In the genomic region with DNA sequence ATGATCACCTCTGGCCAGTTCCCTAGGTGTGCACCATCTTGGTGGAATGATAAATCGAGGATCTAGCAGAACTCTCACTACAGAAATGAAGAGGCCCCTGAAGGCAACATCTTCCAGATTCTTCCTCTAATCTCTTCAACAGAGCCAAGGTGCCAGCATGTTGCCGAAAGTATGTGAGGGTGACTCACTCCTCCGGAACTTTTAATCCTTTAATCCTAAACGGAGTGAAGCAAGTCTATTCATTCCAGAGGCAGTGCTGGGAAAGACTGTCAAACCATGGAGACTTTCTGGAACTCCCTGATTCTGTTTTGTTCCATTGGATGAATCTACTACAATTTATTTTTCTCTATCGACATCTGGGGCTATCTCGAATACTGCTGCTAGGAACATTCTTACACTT, we compare ENCODE assay signal across 13 cellular contexts.
DNase-seq lines count a peak whose midpoint lies in the region; FAIRE-seq and TF ChIP-seq lines count a peak whose summit lies in the region.
"Had no signal": no experiment of that assay in that cellular context is flagged by ENCODE, and none has a peak within 500 bp of the region (broad histone marks: within the 10 kb centered on the region; RNA-seq: fewer than 3 reads in every experiment).

No MANE protein-coding gene starts in this region.

- H3K9me1 ChIP-seq in keratinocyte (ENCODE audit: control insufficient read depth, extremely low read depth, insufficient read depth, low read length): no peaks in the 10 kb centered on the region

- H4K20me1 ChIP-seq in keratinocyte (ENCODE audit: control insufficient read depth, extremely low read depth, insufficient read depth, low read length): no peaks in the 10 kb centered on the region

- TF ChIP-seq CTCF in BJ (IDR thresholded peaks at IDR 0.05; ENCODE audit: insufficient read depth, low read depth, low read length) (no peak), cardiac fibroblast (IDR thresholded peaks at IDR 0.05; ENCODE audit: low read depth, low read length) (no peak), keratinocyte (optimal IDR thresholded peaks at IDR 0.05 in 1 of 3, IDR thresholded peaks at IDR 0.05 in 1 of 3, conservative IDR thresholded peaks at IDR 0.05 in 1 of 3; ENCODE audit: extremely low read depth in 1 of 3, insufficient read depth in 2 of 3, low read length in 3 of 3) (no peak), progenitor cell of endocrine pancreas (IDR thresholded peaks at IDR 0.05; ENCODE audit: unreplicated experiment) (no peak)

- H3K79me2 ChIP-seq in keratinocyte (ENCODE audit: control insufficient read depth, insufficient read depth, low read length): no peaks in the 10 kb centered on the region

- CTCF ChIA-PET in BJ (lab: Yijun Ruan, JAX): interaction anchor here (1.5 kb wide), 1 partner anchor 14 kb away, joined by 4 read pairs; no protein-coding TSS in a partner anchor

- H3K27ac Mint-ChIP-seq in progenitor cell of endocrine pancreas: no peak overlapping the region
- H3K27ac Mint-ChIP-seq: activated T-helper 2 cell treated with anti-CD3 and anti-CD28 coated beads, Interferon-gamma antibody, Interleukin-2, Interleukin-4, amounts not matched to agents 10 μg/mL and 5 μg/mL and 100 μg/mL, durations not matched to agents 14 hours and 24 hours and 36 hours; dendritic cell treated with granulocyte-macrophage colony-stimulating factor and Interleukin-4, amounts not matched to agents 40 ng/mL and 50 ng/mL, for 4 days; stimulated activated effector memory CD8-positive, alpha-beta T cell treated with anti-CD3 and anti-CD28 coated beads, Interleukin-12 subunit alpha, Interleukin-12 subunit beta, amount 100 ng/mL, for 72 hours had no signal

- no peaks in the 10 kb centered on the region for H3K27me3 Mint-ChIP-seq in progenitor cell of endocrine pancreas

- POLR2A ChIA-PET in BJ (lab: Charles Lee): no interaction called here

- peak; percentile 27 for DNase-seq in BJ (ENCODE audit: low read depth)
- peak; percentile 62 to 84 for DNase-seq in cardiac fibroblast (ENCODE audit: low read depth in 2 of 2)
- no peak for DNase-seq in keratinocyte (ENCODE audit: low read depth, low spot score)
- no peak for DNase-seq in NCI-H526 treated with DMSO at 0.1 percent for 48 hours (lab: John Stamatoyannopoulos, UW)
- no peak for DNase-seq in activated effector memory CD4-positive, alpha-beta T cell treated with Interleukin-2 at 50 U/mL for 16 hours
- no peak for DNase-seq in caudate nucleus (lab: John Stamatoyannopoulos, UW)
- no peak for DNase-seq in progenitor cell of endocrine pancreas (ENCODE audit: low spot score, unreplicated experiment)
- DNase-seq: COR-L47, NCI-H2107 had no signal

- H3K4me3 ChIP-seq in BJ (ENCODE audit: low read depth, low read length): no peak overlapping the region
- H3K4me3 ChIP-seq in cardiac fibroblast (replicated peaks in 1 of 2; ENCODE audit: low read depth in 2 of 2, low read length in 2 of 2): no peak overlapping the region
- H3K4me3 ChIP-seq in keratinocyte (ENCODE audit: control insufficient read depth in 2 of 3, extremely low read depth in 1 of 3, insufficient read depth in 2 of 3, low read depth in 1 of 3, low read length in 3 of 3): no peak overlapping the region

- no peak for TF ChIP-seq EP300 in Ishikawa (IDR thresholded peaks at IDR 0.05; ENCODE audit: borderline replicate concordance)

- H3K27me3 ChIP-seq in BJ (ENCODE audit: control insufficient read depth, insufficient read depth, low read length) (no peaks in the 10 kb centered on the region), keratinocyte (ENCODE audit: control insufficient read depth, extremely low read depth, insufficient read depth, low read length) (no peaks in the 10 kb centered on the region)

- H3K36me3 Mint-ChIP-seq in progenitor cell of endocrine pancreas (ENCODE audit: insufficient read depth): no peaks in the 10 kb centered on the region
- H3K36me3 Mint-ChIP-seq: stimulated activated effector memory CD8-positive, alpha-beta T cell treated with anti-CD3 and anti-CD28 coated beads, Interleukin-12 subunit alpha, Interleukin-12 subunit beta, amount 100 ng/mL, for 72 hours had no signal

- H3K9me3 ChIP-seq in keratinocyte (ENCODE audit: control insufficient read depth, low read depth, low read length): no peaks in the 10 kb centered on the region

- peak; percentile 86 for FAIRE-seq in keratinocyte (lab: Jason Lieb, UNC)

- no peak for TF ChIP-seq RAD21 in Ishikawa (IDR thresholded peaks at IDR 0.05; ENCODE audit: low read depth)

- H3K4me1 Mint-ChIP-seq in progenitor cell of endocrine pancreas (ENCODE audit: low read depth): peaks cover 10% of the 10 kb centered on the region
- H3K4me1 Mint-ChIP-seq: stimulated activated effector memory CD8-positive, alpha-beta T cell treated with anti-CD3 and anti-CD28 coated beads, Interleukin-12 subunit alpha, Interleukin-12 subunit beta, amount 100 ng/mL, for 72 hours had no signal

- H3K9ac ChIP-seq in keratinocyte (ENCODE audit: control insufficient read depth, extremely low read depth, insufficient read depth, low read length): no peak overlapping the region

- no peak overlapping the region for H2AFZ ChIP-seq in keratinocyte (ENCODE audit: control insufficient read depth, low read length)

- no peak overlapping the region for H3K27ac ChIP-seq in keratinocyte (ENCODE audit: control insufficient read depth, insufficient read depth, low read length)
- H3K27ac ChIP-seq in caudate nucleus (ENCODE audit: low read depth, low read length): no peak overlapping the region

- dilution Hi-C loops in keratinocyte (cut with MboI; ENCODE audit: extremely low pct_ligation_motif_present, low sequenced_read_pairs): no loop called here

- H3K36me3 ChIP-seq in BJ (ENCODE audit: control insufficient read depth, insufficient read depth, low read length): no peaks in the 10 kb centered on the region
- no peaks in the 10 kb centered on the region for H3K36me3 ChIP-seq in keratinocyte (ENCODE audit: control insufficient read depth in 2 of 2, extremely low read depth in 1 of 2, insufficient read depth in 2 of 2, low read length in 2 of 2)

- H3K4me3 Mint-ChIP-seq in progenitor cell of endocrine pancreas (ENCODE audit: low read depth): no peak overlapping the region
- H3K4me3 Mint-ChIP-seq: dendritic cell treated with granulocyte-macrophage colony-stimulating factor and Interleukin-4, amounts not matched to agents 40 ng/mL and 50 ng/mL, for 4 days; stimulated activated effector memory CD8-positive, alpha-beta T cell treated with anti-CD3 and anti-CD28 coated beads, Interleukin-12 subunit alpha, Interleukin-12 subunit beta, amount 100 ng/mL, for 72 hours had no signal

- H3K4me2 ChIP-seq in keratinocyte (ENCODE audit: control insufficient read depth, extremely low read depth, insufficient read depth, low read depth, low read length): peak overlapping the region; percentile 33

- H3K4me1 ChIP-seq in keratinocyte (ENCODE audit: control insufficient read depth, extremely low read depth, insufficient read depth, low read length): peaks cover 18% of the 10 kb centered on the region

- H3K9me3 Mint-ChIP-seq in progenitor cell of endocrine pancreas (ENCODE audit: low read depth): peaks cover 3% of the 10 kb centered on the region
- H3K9me3 Mint-ChIP-seq: activated T-helper 2 cell treated with anti-CD3 and anti-CD28 coated beads, Interferon-gamma antibody, Interleukin-2, Interleukin-4, amounts not matched to agents 10 μg/mL and 5 μg/mL and 100 μg/mL, durations not matched to agents 14 hours and 24 hours and 36 hours; dendritic cell treated with granulocyte-macrophage colony-stimulating factor and Interleukin-4, amounts not matched to agents 40 ng/mL and 50 ng/mL, for 4 days; stimulated activated effector memory CD8-positive, alpha-beta T cell treated with anti-CD3 and anti-CD28 coated beads, Interleukin-12 subunit alpha, Interleukin-12 subunit beta, amount 100 ng/mL, for 72 hours had no signal

TF ChIP-seq in Ishikawa, 13 proteins besides CTCF, POLR2A, EP300 and RAD21:
- TF ChIP-seq CEBPB (IDR thresholded peaks at IDR 0.05) (0 out of 2 replicates have a peak, but pooled peaks have one; percentile 2), CREB1 (IDR thresholded peaks at IDR 0.05; ENCODE audit: low read depth) (no peak), TAF1 (IDR thresholded peaks at IDR 0.05; ENCODE audit: low read depth) (no peak), NFIC (IDR thresholded peaks at IDR 0.05) (no peak), TCF12 (IDR thresholded peaks at IDR 0.05; ENCODE audit: low read depth) (no peak)

Comparison
In these comparisons a context has a peak if more than half of its experiments do, and no peak if none do; other contexts are left out.
1. DNase-seq: peak in BJ (single experiment) and cardiac fibroblast (2 of 2); none in keratinocyte (single experiment), NCI-H526 treated with DMSO at 0.1 percent for 48 hours (single experiment), activated effector memory CD4-positive, alpha-beta T cell treated with Interleukin-2 at 50 U/mL for 16 hours (single experiment), caudate nucleus (0 of 61) and progenitor cell of endocrine pancreas (single experiment).